Comparison of ENCODE assay signal across 8 cellular contexts in genomic region chr11:75399344-75400109, GRCh38. TPM values are rescaled to one million over a fixed set of nuclear protein-coding genes. Genes with fewer than 3 reads are reported as not detected.
A peak's percentile ranks its signal among the peaks of the same experiment; 100 is the strongest.
DNase-seq lines count a peak whose midpoint lies in the region; ATAC-seq and TF ChIP-seq lines count a peak whose summit lies in the region.

Gene RPS3 (plus strand): TSS chr11:75399518. CDS start chr11:75399548, 30 bp downstream.

- ATAC-seq in GM21825 (IDR thresholded peaks at IDR 0.05; ENCODE audit: unreplicated experiment), result peak; percentile 86
- peak; percentile 96 for ATAC-seq in activated T-helper 17 cell treated with anti-CD3 and anti-CD28 coated beads, Interleukin-2, amount 50 U/mL, for 72 hours (replicated peaks)

- POLR2A ChIA-PET in RWPE1 (lab: Yijun Ruan, JAX; ENCODE audit: low non-redundant PET), result no interaction called here

- H3K4me3 Mint-ChIP-seq in activated T-helper 17 cell treated with anti-CD3 and anti-CD28 coated beads, Interleukin-2, amount 50 U/mL, for 72 hours, result peak within 1 kb of the TSS; percentile 100
- H3K4me3 Mint-ChIP-seq in nephron, result peak within 1 kb of the TSS; percentile 91 to 97 (median 96)
- peak within 1 kb of the TSS; percentile 98 for H3K4me3 Mint-ChIP-seq in stimulated activated naive CD8-positive, alpha-beta T cell treated with anti-CD3 and anti-CD28 coated beads, Interleukin-15, Interleukin-2, amounts not matched to agents 100 ng/mL and 50 ng/mL, for 24 hours

- H3K4me1 Mint-ChIP-seq in activated T-helper 17 cell treated with anti-CD3 and anti-CD28 coated beads, Interleukin-2, amount 50 U/mL, for 72 hours, result peaks cover 36% of the 10 kb centered on the region
- H3K4me1 Mint-ChIP-seq in nephron, result peaks cover 39% of the 10 kb centered on the region
- H3K4me1 Mint-ChIP-seq in stimulated activated naive CD8-positive, alpha-beta T cell treated with anti-CD3 and anti-CD28 coated beads, Interleukin-15, Interleukin-2, amounts not matched to agents 100 ng/mL and 50 ng/mL, for 24 hours (ENCODE audit: low read depth), result peaks cover 44% of the 10 kb centered on the region

- H3K36me3 Mint-ChIP-seq in activated T-helper 17 cell treated with anti-CD3 and anti-CD28 coated beads, Interleukin-2, amount 50 U/mL, for 72 hours (ENCODE audit: low read depth), result peaks cover 55% of the 10 kb centered on the region
- peaks cover 41% of the 10 kb centered on the region for H3K36me3 Mint-ChIP-seq in nephron (ENCODE audit: low read depth)
- H3K36me3 Mint-ChIP-seq in stimulated activated naive CD8-positive, alpha-beta T cell treated with anti-CD3 and anti-CD28 coated beads, Interleukin-15, Interleukin-2, amounts not matched to agents 100 ng/mL and 50 ng/mL, for 24 hours (ENCODE audit: low read depth), result peaks cover 54% of the 10 kb centered on the region

- DNase-seq in EH (ENCODE audit: low read depth) (peak; percentile 92), Kasumi-1 (lab: John Stamatoyannopoulos, UW) (peak; percentile 93 to 95), RWPE1 (ENCODE audit: low spot score) (peak; percentile 88), fibroblast of pulmonary artery (ENCODE audit: low read depth) (peak; percentile 93)

- H3K4me3 ChIP-seq in fibroblast of pulmonary artery (replicated peaks; ENCODE audit: low read depth, low read length), result peak within 1 kb of the TSS; percentile 85

- H3K9me3 Mint-ChIP-seq in activated T-helper 17 cell treated with anti-CD3 and anti-CD28 coated beads, Interleukin-2, amount 50 U/mL, for 72 hours, result no peaks in the 10 kb centered on the region
- H3K9me3 Mint-ChIP-seq in nephron, result no peaks in the 10 kb centered on the region
- H3K9me3 Mint-ChIP-seq in stimulated activated naive CD8-positive, alpha-beta T cell treated with anti-CD3 and anti-CD28 coated beads, Interleukin-15, Interleukin-2, amounts not matched to agents 100 ng/mL and 50 ng/mL, for 24 hours, result no peaks in the 10 kb centered on the region

- H3K27ac ChIP-seq in RWPE1, result peak within 1 kb of the TSS; percentile 93

- TF ChIP-seq CTCF in RWPE1 (conservative IDR thresholded peaks at IDR 0.05; ENCODE audit: low read depth), result no peak
- TF ChIP-seq CTCF in fibroblast of pulmonary artery (IDR thresholded peaks at IDR 0.05; ENCODE audit: low read length, missing control alignments), result no peak
- peak in 1 of 3 experiments; percentile 29 for TF ChIP-seq CTCF in nephron (IDR thresholded peaks at IDR 0.05; ENCODE audit: unreplicated experiment in 3 of 3)

- CTCF ChIA-PET in RWPE1 (lab: Yijun Ruan, JAX), result no interaction called here

- H3K27ac Mint-ChIP-seq in activated T-helper 17 cell treated with anti-CD3 and anti-CD28 coated beads, Interleukin-2, amount 50 U/mL, for 72 hours, result peak within 1 kb of the TSS; percentile 98
- H3K27ac Mint-ChIP-seq in nephron, result peak within 1 kb of the TSS; percentile 93 to 97 (median 93)
- peak within 1 kb of the TSS; percentile 100 for H3K27ac Mint-ChIP-seq in stimulated activated naive CD8-positive, alpha-beta T cell treated with anti-CD3 and anti-CD28 coated beads, Interleukin-15, Interleukin-2, amounts not matched to agents 100 ng/mL and 50 ng/mL, for 24 hours

- no peaks in the 10 kb centered on the region for H3K27me3 Mint-ChIP-seq in activated T-helper 17 cell treated with anti-CD3 and anti-CD28 coated beads, Interleukin-2, amount 50 U/mL, for 72 hours
- peaks cover 6% of the 10 kb centered on the region for H3K27me3 Mint-ChIP-seq in nephron (ENCODE audit: low read depth)
- no peaks in the 10 kb centered on the region for H3K27me3 Mint-ChIP-seq in stimulated activated naive CD8-positive, alpha-beta T cell treated with anti-CD3 and anti-CD28 coated beads, Interleukin-15, Interleukin-2, amounts not matched to agents 100 ng/mL and 50 ng/mL, for 24 hours

RNA-seq across cellular contexts. Expression of gene RPS3, which starts in this region (rescaled TPM):
- total RNA-seq in activated T-helper 17 cell treated with anti-CD3 and anti-CD28 coated beads, Interleukin-2, amount 50 U/mL, for 72 hours, result 1,000 to 10,000 TPM; 4,623 to 5,372 TPM

Comparison
In these comparisons a context has a peak if more than half of its experiments do, and no peak if none do; other contexts are left out.
1. Peak in every context shown above with its lines: DNase-seq, ATAC-seq, H3K4me3 ChIP-seq and H3K27ac ChIP-seq.